Comparison of ENCODE assay signal across 8 cellular contexts in the genomic region with DNA sequence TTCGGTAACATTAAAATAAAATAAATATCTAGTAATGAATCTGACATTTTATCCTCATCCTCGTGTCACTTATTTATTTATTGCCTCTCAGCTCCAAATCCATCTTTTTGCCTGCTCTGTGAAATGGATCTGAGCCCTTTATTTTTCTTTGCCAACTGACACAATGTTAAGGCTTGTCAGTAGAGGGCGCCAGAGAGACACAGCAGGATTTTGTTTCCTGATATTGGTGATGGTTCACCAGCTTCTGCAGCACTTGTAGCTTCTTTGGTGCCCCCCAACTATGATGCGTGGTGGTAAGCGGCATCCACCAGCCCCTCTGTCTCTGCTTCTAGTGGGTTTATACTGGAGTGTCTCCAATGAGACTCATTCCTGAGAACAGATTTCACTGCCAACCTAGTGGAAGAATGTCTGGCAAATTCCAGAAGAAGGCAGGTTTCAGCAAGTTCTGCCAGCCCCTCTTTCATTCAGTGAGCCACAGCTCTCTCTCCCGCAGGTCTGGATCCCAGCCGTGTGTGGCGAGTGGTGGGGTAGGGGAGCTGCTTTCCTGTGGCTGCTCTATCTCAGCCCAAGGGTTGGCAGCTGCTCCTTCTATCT.
DNase-seq lines count a peak whose midpoint lies in the region; ATAC-seq, FAIRE-seq and TF ChIP-seq lines count a peak whose summit lies in the region.

No MANE protein-coding gene starts in this region.

- RAD21 ChIA-PET in GM12878 (lab: Charles Lee; ENCODE audit: unreplicated experiment) = interaction anchor here (0.7 to 1.5 kb wide), 6 partner anchors 12 to 230 kb away, joined by 3 read pairs; no protein-coding TSS in a partner anchor

- H4K20me1 ChIP-seq in SU-DHL-6 (ENCODE audit: low read depth, low read length) = no peaks in the 10 kb centered on the region
- H4K20me1 ChIP-seq in GM12878 (ENCODE audit: control insufficient read depth, insufficient read depth) = no peaks in the 10 kb centered on the region

- peak; percentile 14 to 41 (median 28) for DNase-seq in CD4-positive, CD25-positive, alpha-beta regulatory T cell
- peak; percentile 30 for DNase-seq in HK-2 (ENCODE audit: unreplicated experiment)
- DNase-seq in GM12878 (ENCODE audit: low read depth, low spot score) = no peak
- peak in 2 of 3 donors; percentile 21 to 48 for DNase-seq in right lobe of liver
- DNase-seq in stimulated activated effector memory CD8-positive, alpha-beta T cell treated with anti-CD3 and anti-CD28 coated beads, Interleukin-12 subunit alpha, Interleukin-12 subunit beta, amount 100 ng/mL, for 72 hours (ENCODE audit: low spot score in 2 of 2) = peak; percentile 28 to 59

- H3K9me2 ChIP-seq in SU-DHL-6 (replicated peaks; ENCODE audit: insufficient read depth, low read length) = no peaks in the 10 kb centered on the region

- no peak overlapping the region for H3K27ac Mint-ChIP-seq in CD4-positive, CD25-positive, alpha-beta regulatory T cell
- H3K27ac Mint-ChIP-seq in stimulated activated effector memory CD8-positive, alpha-beta T cell treated with anti-CD3 and anti-CD28 coated beads, Interleukin-12 subunit alpha, Interleukin-12 subunit beta, amount 100 ng/mL, for 72 hours = no peak overlapping the region

- POLR2A ChIA-PET in GM12878 (lab: Charles Lee) = interaction anchor here (1.0 kb wide), 1 partner anchor 12 kb away, joined by 3 read pairs; no protein-coding TSS in a partner anchor

- no peak overlapping the region for H3K27ac ChIP-seq in CD4-positive, CD25-positive, alpha-beta regulatory T cell (ENCODE audit: insufficient read depth, low read length, poor library complexity, severe bottlenecking)
- no peak overlapping the region for H3K27ac ChIP-seq in SU-DHL-6 (ENCODE audit: low read depth, low read length)
- no peak overlapping the region for H3K27ac ChIP-seq in GM12878 (ENCODE audit: control insufficient read depth, insufficient read depth)
- no peak overlapping the region for H3K27ac ChIP-seq in right lobe of liver

- H3K4me1 Mint-ChIP-seq in CD4-positive, CD25-positive, alpha-beta regulatory T cell = no peaks in the 10 kb centered on the region
- no peaks in the 10 kb centered on the region for H3K4me1 Mint-ChIP-seq in stimulated activated effector memory CD8-positive, alpha-beta T cell treated with anti-CD3 and anti-CD28 coated beads, Interleukin-12 subunit alpha, Interleukin-12 subunit beta, amount 100 ng/mL, for 72 hours

- no peaks in the 10 kb centered on the region for H3K9me3 ChIP-seq in CD4-positive, CD25-positive, alpha-beta regulatory T cell (ENCODE audit: control insufficient read depth in 2 of 2, low read length in 2 of 2)
- H3K9me3 ChIP-seq in SU-DHL-6 (ENCODE audit: insufficient read depth, low read length) (no peaks in the 10 kb centered on the region), GM12878 (replicated peaks; ENCODE audit: control insufficient read depth, insufficient read depth, low read length) (no peaks in the 10 kb centered on the region), right lobe of liver (no peaks in the 10 kb centered on the region)

- SMC1A ChIA-PET in GM12878 (lab: Charles Lee; ENCODE audit: uncharacterized antibody, unreplicated experiment) = interaction anchor here (0.7 to 2.2 kb wide), 10 partner anchors 12 to 450 kb away, joined by 3 to 8 read pairs (median 4); no protein-coding TSS in a partner anchor

- TF ChIP-seq POLR2A in GM12878 (IDR thresholded peaks at IDR 0.05; ENCODE audit: low read depth, low read length) (no peak), right lobe of liver (IDR thresholded peaks at IDR 0.05) (no peak)

- no peak overlapping the region for H3K4me3 ChIP-seq in CD4-positive, CD25-positive, alpha-beta regulatory T cell (ENCODE audit: low read depth, low read length)
- H3K4me3 ChIP-seq in SU-DHL-6 (ENCODE audit: insufficient read depth, low read length, poor library complexity, severe bottlenecking) (no peak overlapping the region), GM12878 (no peak overlapping the region), right lobe of liver (no peak overlapping the region)

- no peaks in the 10 kb centered on the region for H3K27me3 ChIP-seq in CD4-positive, CD25-positive, alpha-beta regulatory T cell (ENCODE audit: control insufficient read depth, insufficient read depth, low read length)
- no peaks in the 10 kb centered on the region for H3K27me3 ChIP-seq in SU-DHL-6 (ENCODE audit: low read length)
- no peaks in the 10 kb centered on the region for H3K27me3 ChIP-seq in GM12878 (replicated peaks in 1 of 2; ENCODE audit: control insufficient read depth in 2 of 2, insufficient read depth in 2 of 2, low read length in 1 of 2)
- H3K27me3 ChIP-seq in right lobe of liver = no peaks in the 10 kb centered on the region

- no peak for ATAC-seq in CD4-positive, CD25-positive, alpha-beta regulatory T cell (ENCODE audit: low read depth in 2 of 2)
- ATAC-seq in GM18867 (IDR thresholded peaks at IDR 0.05; ENCODE audit: unreplicated experiment) = peak; percentile 81
- peak; percentile 87 for ATAC-seq in GM12878
- peak; percentile 66 to 85 (median 70) for ATAC-seq in right lobe of liver
- ATAC-seq in stimulated activated effector memory CD8-positive, alpha-beta T cell treated with anti-CD3 and anti-CD28 coated beads, Interleukin-12 subunit alpha, Interleukin-12 subunit beta, amount 100 ng/mL, for 72 hours = no peak
- ATAC-seq in HG03045 (IDR thresholded peaks at IDR 0.05; ENCODE audit: unreplicated experiment) = no peak

- TF ChIP-seq EP300 in GM12878 (IDR thresholded peaks at IDR 0.05; ENCODE audit: borderline replicate concordance in 1 of 2, control insufficient read depth in 1 of 2, low read depth in 2 of 2, low read length in 2 of 2) = no peak

- H3K4me2 ChIP-seq in SU-DHL-6 (ENCODE audit: low read depth, low read length, poor library complexity, severe bottlenecking) (no peak overlapping the region), GM12878 (ENCODE audit: control insufficient read depth, insufficient read depth) (no peak overlapping the region)

- peak; percentile 70 for TF ChIP-seq RAD21 in GM12878 (IDR thresholded peaks at IDR 0.05; ENCODE audit: insufficient read depth, low read depth, low read length)

- no peak overlapping the region for H3K4me3 Mint-ChIP-seq in CD4-positive, CD25-positive, alpha-beta regulatory T cell
- no peak overlapping the region for H3K4me3 Mint-ChIP-seq in stimulated activated effector memory CD8-positive, alpha-beta T cell treated with anti-CD3 and anti-CD28 coated beads, Interleukin-12 subunit alpha, Interleukin-12 subunit beta, amount 100 ng/mL, for 72 hours

- no peaks in the 10 kb centered on the region for H3K4me1 ChIP-seq in CD4-positive, CD25-positive, alpha-beta regulatory T cell (ENCODE audit: control insufficient read depth, insufficient read depth, low read length, poor library complexity, severe bottlenecking)
- H3K4me1 ChIP-seq in GM12878 (ENCODE audit: control insufficient read depth, insufficient read depth, low read length) = no peaks in the 10 kb centered on the region
- no peaks in the 10 kb centered on the region for H3K4me1 ChIP-seq in right lobe of liver

- CTCF ChIA-PET in GM12878 (lab: Yijun Ruan, JAX) = interaction anchor here (0.7 to 2.6 kb wide), 22 partner anchors 9 to 925 kb away, joined by 3 to 14 read pairs (median 3); no protein-coding TSS in a partner anchor

- peak; percentile 61 for TF ChIP-seq CTCF in SU-DHL-6 (IDR thresholded peaks at IDR 0.05; ENCODE audit: insufficient read depth, low read length, poor library complexity, severe bottlenecking)
- TF ChIP-seq CTCF in GM12878 (IDR thresholded peaks at IDR 0.05 in 2 of 3, conservative IDR thresholded peaks at IDR 0.05 in 1 of 3; ENCODE audit: control insufficient read depth in 2 of 3, extremely low read depth in 1 of 3, insufficient read depth in 1 of 3, low read depth in 3 of 3, low read length in 3 of 3) = peak; percentile 73 to 85 (median 80)
- TF ChIP-seq CTCF in right lobe of liver (IDR thresholded peaks at IDR 0.05) = peak; percentile 58 to 86 (median 80)

- no peaks in the 10 kb centered on the region for H3K36me3 ChIP-seq in CD4-positive, CD25-positive, alpha-beta regulatory T cell (ENCODE audit: control insufficient read depth, insufficient read depth, low read length)
- H3K36me3 ChIP-seq in SU-DHL-6 (ENCODE audit: low read length) = no peaks in the 10 kb centered on the region
- no peaks in the 10 kb centered on the region for H3K36me3 ChIP-seq in GM12878 (ENCODE audit: control insufficient read depth in 2 of 2, insufficient read depth in 2 of 2, low read length in 1 of 2)
- no peaks in the 10 kb centered on the region for H3K36me3 ChIP-seq in right lobe of liver

- BruUV-seq in GM12878 (replicated peaks; lab: Mats Ljungman, UMichigan) = no TSS peak

- H3K9ac ChIP-seq in SU-DHL-6 (ENCODE audit: low read length) (no peak overlapping the region), GM12878 (ENCODE audit: control insufficient read depth, insufficient read depth, low read length) (no peak overlapping the region)

- H3K27me3 Mint-ChIP-seq in CD4-positive, CD25-positive, alpha-beta regulatory T cell = no peaks in the 10 kb centered on the region

- H3K79me2 ChIP-seq in SU-DHL-6 (ENCODE audit: insufficient read depth, low read length) (no peaks in the 10 kb centered on the region), GM12878 (ENCODE audit: control insufficient read depth, insufficient read depth, low read length) (no peaks in the 10 kb centered on the region)

- H3K36me3 Mint-ChIP-seq in CD4-positive, CD25-positive, alpha-beta regulatory T cell = no peaks in the 10 kb centered on the region
- H3K36me3 Mint-ChIP-seq in stimulated activated effector memory CD8-positive, alpha-beta T cell treated with anti-CD3 and anti-CD28 coated beads, Interleukin-12 subunit alpha, Interleukin-12 subunit beta, amount 100 ng/mL, for 72 hours = no peaks in the 10 kb centered on the region

- WGBS in GM12878 (ENCODE audit: insufficient coverage, insufficient replicate concordance, low lambda C conversion rate, missing lambda C conversion rate) = 6% methylated on average over 8 of the region's 8 CpGs
- 35% methylated on average over 6 of the region's 8 CpGs for WGBS in right lobe of liver (ENCODE audit: insufficient coverage, low coverage, low lambda C conversion rate, missing lambda C conversion rate)

- intact Hi-C loops in GM12878 (cut with micrococcal nuclease; ENCODE audit: unreplicated experiment) = loop anchor here (5.0 kb wide), 1 partner anchor 60 kb away; no protein-coding TSS in a partner anchor
- intact Hi-C loops in right lobe of liver (cut with DNase I) = no loop called here

- H3K9me3 Mint-ChIP-seq in CD4-positive, CD25-positive, alpha-beta regulatory T cell = no peaks in the 10 kb centered on the region
- H3K9me3 Mint-ChIP-seq in stimulated activated effector memory CD8-positive, alpha-beta T cell treated with anti-CD3 and anti-CD28 coated beads, Interleukin-12 subunit alpha, Interleukin-12 subunit beta, amount 100 ng/mL, for 72 hours = no peaks in the 10 kb centered on the region

- in situ Hi-C loops in GM12878 (cut with MboI) = no loop called here

- H2AFZ ChIP-seq in SU-DHL-6 (ENCODE audit: low read depth, low read length, severe bottlenecking) = no peak overlapping the region
- peak overlapping the region; percentile 39; the same call in 1 of the 2 replicates for H2AFZ ChIP-seq in GM12878 (ENCODE audit: control insufficient read depth, low read depth, low read length)

- no peaks in the 10 kb centered on the region for H3F3A ChIP-seq in SU-DHL-6 (ENCODE audit: insufficient read depth)

- FAIRE-seq in GM12878 (lab: Jason Lieb, UNC) = no peak

TF ChIP-seq in GM12878, 131 proteins besides CTCF, POLR2A, EP300 and RAD21 (continues in another document):
- peak; percentile 50; the same call in 1 of the 2 replicates for TF ChIP-seq SMC3 (IDR thresholded peaks at IDR 0.05; ENCODE audit: borderline replicate concordance, low read length)

Comparison
In these comparisons a context has a peak if more than half of its experiments do, and no peak if none do; other contexts are left out.
1. ATAC-seq: peak in GM18867 (single experiment), GM12878 (single experiment) and right lobe of liver (4 of 4); none in CD4-positive, CD25-positive, alpha-beta regulatory T cell (0 of 2), stimulated activated effector memory CD8-positive, alpha-beta T cell treated with anti-CD3 and anti-CD28 coated beads, Interleukin-12 subunit alpha, Interleukin-12 subunit beta, amount 100 ng/mL, for 72 hours (single experiment) and HG03045 (single experiment).
2. Peak in every context shown above with its lines, with median percentiles within 50 percentile points of each other: CTCF ChIP-seq.